ENCODE assay signal across 27 cellular contexts in genomic region chr1:28240024-28240423, GRCh38. TPM values are rescaled to one million over a fixed set of nuclear protein-coding genes. Genes with fewer than 3 reads are reported as not detected.
DNase-seq lines count a peak whose midpoint lies in the region; ATAC-seq, FAIRE-seq and TF ChIP-seq lines count a peak whose summit lies in the region.
"Had no signal": no experiment of that assay in that cellular context is flagged by ENCODE, and none has a peak within 500 bp of the region (broad histone marks: within the 10 kb centered on the region; RNA-seq: fewer than 3 reads in every experiment).

No MANE protein-coding gene starts in this region.

- BruUV-seq in GM12878 (replicated peaks; lab: Mats Ljungman, UMichigan), result TSS peak; percentile 46

- RAD21 ChIA-PET in GM12878 (lab: Charles Lee; ENCODE audit: unreplicated experiment), result no interaction called here

- CTCF ChIA-PET in GM12878 (lab: Yijun Ruan, JAX), result no interaction called here
- CTCF ChIA-PET in activated CD8-positive, alpha-beta T cell treated with anti-CD3 and anti-CD28 coated beads for 36 hours (lab: Charles Lee), result interaction anchor here (3.8 kb wide), 1 partner anchor 9 kb away, joined by 23 read pairs; no protein-coding TSS in a partner anchor

- no peaks in the 10 kb centered on the region for H3K9me3 Mint-ChIP-seq in activated CD8-positive, alpha-beta T cell treated with anti-CD3 and anti-CD28 coated beads for 36 hours
- H3K9me3 Mint-ChIP-seq: CD14-positive monocyte; CD8-positive, alpha-beta memory T cell; HFFc6; T-cell had no signal

- H3K4me3 Mint-ChIP-seq in activated CD8-positive, alpha-beta T cell treated with anti-CD3 and anti-CD28 coated beads for 36 hours, result no peak overlapping the region
- H3K4me3 Mint-ChIP-seq: CD14-positive monocyte; CD8-positive, alpha-beta memory T cell; HFFc6; T-cell had no signal

- no peaks in the 10 kb centered on the region for H3K27me3 ChIP-seq in left ventricle myocardium inferior (ENCODE audit: low read depth)
- no peaks in the 10 kb centered on the region for H3K27me3 ChIP-seq in heart left ventricle
- H3K27me3 ChIP-seq in GM12878 (replicated peaks in 1 of 2; ENCODE audit: control insufficient read depth in 2 of 2, insufficient read depth in 2 of 2, low read length in 1 of 2), result no peaks in the 10 kb centered on the region
- H3K27me3 ChIP-seq in skeletal muscle tissue (ENCODE audit: control insufficient read depth in 3 of 3, insufficient read depth in 3 of 3, low read length in 3 of 3), result no peaks in the 10 kb centered on the region
- H3K27me3 ChIP-seq: BE2C, SJSA1 had no signal

- H3K27ac ChIP-seq in left ventricle myocardium inferior (replicated peaks) (peak overlapping the region; percentile 92), heart left ventricle (peak overlapping the region in 6 of 12 donors; percentile 90 to 94 (median 92)), GM12878 (ENCODE audit: control insufficient read depth, insufficient read depth) (no peak overlapping the region), skeletal muscle tissue (ENCODE audit: low read depth, low read length) (peak overlapping the region; percentile 79)
- H3K27ac ChIP-seq: SJSA1 had no signal

- no peak for TF ChIP-seq EP300 in GM12878 (IDR thresholded peaks at IDR 0.05; ENCODE audit: borderline replicate concordance in 1 of 2, control insufficient read depth in 1 of 2, low read depth in 2 of 2, low read length in 2 of 2)

- H3K9me3 ChIP-seq in left ventricle myocardium inferior (replicated peaks), result no peaks in the 10 kb centered on the region
- no peaks in the 10 kb centered on the region for H3K9me3 ChIP-seq in heart left ventricle
- no peaks in the 10 kb centered on the region for H3K9me3 ChIP-seq in GM12878 (replicated peaks; ENCODE audit: control insufficient read depth, insufficient read depth, low read length)
- H3K9me3 ChIP-seq in skeletal muscle tissue (ENCODE audit: control insufficient read depth in 3 of 3, low read length in 3 of 3), result no peaks in the 10 kb centered on the region
- H3K9me3 ChIP-seq: BE2C, HAP-1, SJSA1 had no signal

- in situ Hi-C loops in GM12878 (cut with MboI) (no loop called here), GM13976 (cut with MboI; ENCODE audit: low sequenced_read_pairs, unreplicated experiment) (no loop called here)

- TF ChIP-seq RAD21 in GM12878 (IDR thresholded peaks at IDR 0.05; ENCODE audit: insufficient read depth, low read depth, low read length), result no peak

- no peak for DNase-seq in left ventricle myocardium inferior
- DNase-seq in heart left ventricle, result no peak
- peak; percentile 12 for DNase-seq in M059J (ENCODE audit: low read depth)
- no peak for DNase-seq in GM12878 (ENCODE audit: low read depth, low spot score)
- DNase-seq in HTR-8/SVneo (ENCODE audit: insufficient read length, low spot score), result no peak
- DNase-seq in activated CD8-positive, alpha-beta T cell treated with anti-CD3 and anti-CD28 coated beads for 36 hours, result no peak
- DNase-seq in GM13976 (ENCODE audit: low spot score), result no peak
- DNase-seq: BE2C; CD8-positive, alpha-beta memory T cell; DMS153; GOT3; HFFc6; IMR-90; KG1; NCI-H1092; NCI-H1417 treated with DMSO at 0.1 percent for 48 hours; NCI-H1694 treated with DMSO at 0.1 percent for 48 hours; NCI-H2081; NCI-H524 treated with DMSO at 0.1 percent for 48 hours; NCI-H774; Right ventricle myocardium superior; T-cell had no signal

- TF ChIP-seq CTCF in left ventricle myocardium inferior (IDR thresholded peaks at IDR 0.05; ENCODE audit: borderline replicate concordance), result no peak
- TF ChIP-seq CTCF in heart left ventricle (IDR thresholded peaks at IDR 0.05), result no peak
- TF ChIP-seq CTCF in GM12878 (IDR thresholded peaks at IDR 0.05 in 2 of 3, conservative IDR thresholded peaks at IDR 0.05 in 1 of 3; ENCODE audit: control insufficient read depth in 2 of 3, extremely low read depth in 1 of 3, insufficient read depth in 1 of 3, low read depth in 3 of 3, low read length in 3 of 3), result no peak
- no peak for TF ChIP-seq CTCF in activated CD8-positive, alpha-beta T cell treated with anti-CD3 and anti-CD28 coated beads for 36 hours (IDR thresholded peaks at IDR 0.05)
- TF ChIP-seq CTCF in GM13976 (IDR thresholded peaks at IDR 0.05; ENCODE audit: borderline replicate concordance, control extremely low read depth, extremely low read depth, insufficient read depth, missing control alignments), result no peak

- no peak overlapping the region for H3K4me2 ChIP-seq in GM12878 (ENCODE audit: control insufficient read depth, insufficient read depth)

- no peak overlapping the region for H3K27ac Mint-ChIP-seq in activated CD8-positive, alpha-beta T cell treated with anti-CD3 and anti-CD28 coated beads for 36 hours
- H3K27ac Mint-ChIP-seq: CD14-positive monocyte, HFFc6 had no signal

- intact Hi-C loops in left ventricle myocardium inferior (cut with micrococcal nuclease), result no loop called here
- intact Hi-C loops in heart left ventricle (cut with DNase I), result loop anchor here in 1 of 10 donors (10.0 kb wide), 1 partner anchor 405 kb away; the partner anchor contains the start of genes RNU11 and TAF12
- intact Hi-C loops in GM12878 (cut with micrococcal nuclease; ENCODE audit: unreplicated experiment), result loop anchor here (10.0 kb wide), 2 partner anchors 365 to 465 kb away; partner anchors contain the start of genes STX12 and THEMIS2
- intact Hi-C loops in activated CD8-positive, alpha-beta T cell treated with anti-CD3 and anti-CD28 coated beads for 36 hours (cut with micrococcal nuclease), result no loop called here

- H3K4me1 ChIP-seq in left ventricle myocardium inferior (peaks cover 75% of the 10 kb centered on the region), heart left ventricle (peaks cover 0 to 52% (median 21%) of the 10 kb centered on the region in 12 donors), GM12878 (ENCODE audit: control insufficient read depth, insufficient read depth, low read length) (peaks cover 40% of the 10 kb centered on the region), skeletal muscle tissue (ENCODE audit: control insufficient read depth in 3 of 3, insufficient read depth in 3 of 3, low read length in 3 of 3) (peaks cover 33 to 54% (median 44%) of the 10 kb centered on the region in 3 donors)
- H3K4me1 ChIP-seq: BE2C had no signal

- H3K4me3 ChIP-seq in left ventricle myocardium inferior (no peak overlapping the region), heart left ventricle (no peak overlapping the region), GM12878 (no peak overlapping the region), skeletal muscle tissue (ENCODE audit: low read length in 3 of 3) (no peak overlapping the region)
- H3K4me3 ChIP-seq: HAP-1, SJSA1 had no signal

- H3K36me3 Mint-ChIP-seq in activated CD8-positive, alpha-beta T cell treated with anti-CD3 and anti-CD28 coated beads for 36 hours (ENCODE audit: low read depth), result peaks cover 3% of the 10 kb centered on the region
- H3K36me3 Mint-ChIP-seq: T-cell had no signal

- H3K27me3 Mint-ChIP-seq in activated CD8-positive, alpha-beta T cell treated with anti-CD3 and anti-CD28 coated beads for 36 hours, result no peaks in the 10 kb centered on the region
- H3K27me3 Mint-ChIP-seq: CD8-positive, alpha-beta memory T cell; T-cell had no signal

- H3K4me1 Mint-ChIP-seq in activated CD8-positive, alpha-beta T cell treated with anti-CD3 and anti-CD28 coated beads for 36 hours (ENCODE audit: low read depth), result peaks cover 22% of the 10 kb centered on the region

- SMC1A ChIA-PET in GM12878 (lab: Charles Lee; ENCODE audit: uncharacterized antibody, unreplicated experiment), result no interaction called here

- TF ChIP-seq POLR2A in heart left ventricle (IDR thresholded peaks at IDR 0.05), result no peak
- TF ChIP-seq POLR2A in GM12878 (IDR thresholded peaks at IDR 0.05; ENCODE audit: low read depth, low read length), result no peak

- no peak for ATAC-seq in heart left ventricle
- no peak for ATAC-seq in GM12878
- no peak for ATAC-seq in activated CD8-positive, alpha-beta T cell treated with anti-CD3 and anti-CD28 coated beads for 36 hours
- ATAC-seq: T-cell had no signal

- H3K36me3 ChIP-seq in left ventricle myocardium inferior (peaks cover 9% of the 10 kb centered on the region), heart left ventricle (peaks cover 0 to 21% (median 10%) of the 10 kb centered on the region in 9 donors), GM12878 (ENCODE audit: control insufficient read depth in 2 of 2, insufficient read depth in 2 of 2, low read length in 1 of 2) (peaks cover 0 to 3% of the 10 kb centered on the region in 2 experiments; a peak in 2 of 4 replicates), skeletal muscle tissue (ENCODE audit: control insufficient read depth in 3 of 3, insufficient read depth in 3 of 3, low read length in 3 of 3) (peaks cover 3 to 11% (median 10%) of the 10 kb centered on the region in 3 donors)

- H3K9ac ChIP-seq in GM12878 (ENCODE audit: control insufficient read depth, insufficient read depth, low read length) (no peak overlapping the region), skeletal muscle tissue (ENCODE audit: low read depth in 1 of 3, low read length in 3 of 3) (no peak overlapping the region)

- H4K20me1 ChIP-seq in GM12878 (ENCODE audit: control insufficient read depth, insufficient read depth), result no peaks in the 10 kb centered on the region

- WGBS in heart left ventricle, 4 donors, result 92 to 94% (median 93%) methylated on average over 4 of the region's 4 CpGs
- 96% methylated on average over 4 of the region's 4 CpGs for WGBS in GM12878 (ENCODE audit: insufficient coverage, insufficient replicate concordance, low lambda C conversion rate, missing lambda C conversion rate)

- H3K79me2 ChIP-seq in GM12878 (ENCODE audit: control insufficient read depth, insufficient read depth, low read length), result peaks cover 30% of the 10 kb centered on the region

- POLR2A ChIA-PET in GM12878 (lab: Charles Lee), result no interaction called here
- POLR2A ChIA-PET in activated CD8-positive, alpha-beta T cell treated with anti-CD3 and anti-CD28 coated beads for 36 hours (lab: Charles Lee), result no interaction called here

- FAIRE-seq in GM12878 (lab: Jason Lieb, UNC), result no peak
- FAIRE-seq in HTR-8/SVneo (lab: Jason Lieb, UNC), result no peak
- FAIRE-seq: G401.6 had no signal

- H2AFZ ChIP-seq in GM12878 (ENCODE audit: control insufficient read depth, low read depth, low read length), result no peak overlapping the region

RNA-seq across cellular contexts. Expression of gene ATP5IF1, which starts 4.1 kb away (rescaled TPM):
- total RNA-seq in left ventricle myocardium inferior (430 TPM), heart left ventricle (100 to 1,000 TPM; 209 to 865 (median 423) TPM), GM12878 (2014; rRNA removed) (515 and 527 TPM in 2 replicates), GM12878 (2014; rRNA removed; fragmentation: Illumina TruSeq; extraction: Trizol) (256 and 286 TPM in 2 replicates), GM12878 (2021) (314 and 320 TPM in 2 replicates), skeletal muscle tissue (36.0 TPM)
- polyA plus RNA-seq in heart left ventricle (1,000 to 10,000 TPM in 1 of 2 donors, 100 to 1,000 TPM in 1; 286 to 3,101 TPM), GM12878 (2011; rRNA removed) (279 and 352 TPM in 2 replicates), GM12878 (2014; fragmentation: Illumina TruSeq; extraction: Trizol) (146 and 253 TPM in 2 replicates), GM12878 (2014; fragmentation: Nextera tagmentation; extraction: Ambion mirVana) (100 to 1,000 TPM; 296 to 883 TPM), GM12878 (2014; rRNA removed) (892 and 1,008 TPM in 2 replicates), GM12878 (2016; fragmentation: Nextera tagmentation; extraction: Ambion mirVana) (1,000 to 10,000 TPM; 1,209 to 1,210 TPM)
- total RNA-seq in M059J (2014; rRNA removed; shearing (Covaris generic)), result 323 and 496 TPM in 2 replicates
- 29.9 and 31.3 TPM in 2 replicates for total RNA-seq in GM12878 (2013; cell fraction: nucleolus; rRNA removed)
- 210 TPM for polyA plus RNA-seq in GM12878 (2011; ENCODE audit: low read depth)
- polyA plus RNA-seq in GM12878 (2011; cell fraction: cytosol; rRNA removed), result 259 and 347 TPM in 2 replicates
- polyA plus RNA-seq in GM12878 (2011; cell fraction: nucleus; rRNA removed), result 205 and 266 TPM in 2 replicates
- 407 and 585 TPM in 2 replicates for polyA plus RNA-seq in GM12878 (2012)
- 45.1 and 56.3 TPM in 2 replicates for polyA minus RNA-seq in GM12878 (2011; rRNA and poly(A)+ RNA removed)
- 40.3 and 46.8 TPM in 2 replicates for polyA minus RNA-seq in GM12878 (2011; cell fraction: cytosol; rRNA and poly(A)+ RNA removed)
- polyA minus RNA-seq in GM12878 (2011; cell fraction: nucleus; rRNA and poly(A)+ RNA removed), result 29.7 and 52.8 TPM in 2 replicates
- 100 to 1,000 TPM; 169 to 170 TPM for total RNA-seq in activated CD8-positive, alpha-beta T cell treated with anti-CD3 and anti-CD28 coated beads for 36 hours

RNA-seq across cellular contexts. Expression of gene DNAJC8, which starts 7.2 kb away (rescaled TPM):
- total RNA-seq in left ventricle myocardium inferior, result 55.3 TPM
- total RNA-seq in heart left ventricle, result 10 to 100 TPM; 47.1 to 66.9 (median 58.4) TPM
- polyA plus RNA-seq in heart left ventricle, result 10 to 100 TPM; 53.8 to 84.9 TPM
- total RNA-seq in M059J (2014; rRNA removed; shearing (Covaris generic)), result 140 and 151 TPM in 2 replicates
- 26.2 and 27.8 TPM in 2 replicates for total RNA-seq in GM12878 (2013; cell fraction: nucleolus; rRNA removed)
- 91.2 and 109 TPM in 2 replicates for total RNA-seq in GM12878 (2014; rRNA removed)
- total RNA-seq in GM12878 (2014; rRNA removed; fragmentation: Illumina TruSeq; extraction: Trizol), result 152 and 155 TPM in 2 replicates
- 109 and 111 TPM in 2 replicates for total RNA-seq in GM12878 (2021)
- 61.0 TPM for polyA plus RNA-seq in GM12878 (2011; ENCODE audit: low read depth)
- polyA plus RNA-seq in GM12878 (2011; rRNA removed), result 137 and 176 TPM in 2 replicates
- 84.8 and 92.1 TPM in 2 replicates for polyA plus RNA-seq in GM12878 (2011; cell fraction: cytosol; rRNA removed)
- 59.2 and 72.5 TPM in 2 replicates for polyA plus RNA-seq in GM12878 (2011; cell fraction: nucleus; rRNA removed)
- polyA plus RNA-seq in GM12878 (2012), result 68.0 and 82.9 TPM in 2 replicates
- 251 and 323 TPM in 2 replicates for polyA plus RNA-seq in GM12878 (2014; fragmentation: Illumina TruSeq; extraction: Trizol)
- polyA plus RNA-seq in GM12878 (2014; fragmentation: Nextera tagmentation; extraction: Ambion mirVana), result 100 to 1,000 TPM; 209 to 296 TPM
- 95.0 and 106 TPM in 2 replicates for polyA plus RNA-seq in GM12878 (2014; rRNA removed)
- 100 to 1,000 TPM; 149 to 155 TPM for polyA plus RNA-seq in GM12878 (2016; fragmentation: Nextera tagmentation; extraction: Ambion mirVana)
- 36.3 and 42.2 TPM in 2 replicates for polyA minus RNA-seq in GM12878 (2011; rRNA and poly(A)+ RNA removed)
- 14.1 and 15.9 TPM in 2 replicates for polyA minus RNA-seq in GM12878 (2011; cell fraction: cytosol; rRNA and poly(A)+ RNA removed)
- 8.7 and 16.1 TPM in 2 replicates for polyA minus RNA-seq in GM12878 (2011; cell fraction: nucleus; rRNA and poly(A)+ RNA removed)
- 27.1 TPM for total RNA-seq in skeletal muscle tissue
- total RNA-seq in activated CD8-positive, alpha-beta T cell treated with anti-CD3 and anti-CD28 coated beads for 36 hours, result 100 to 1,000 TPM; 103 to 105 TPM

RNA-seq across cellular contexts. Expression of gene SESN2, which starts 19.3 kb away (rescaled TPM):
- total RNA-seq in left ventricle myocardium inferior, result 3.0 TPM
- 1 to 10 TPM; 2.4 to 6.4 (median 4.7) TPM for total RNA-seq in heart left ventricle
- 1 to 10 TPM; 2.1 to 8.8 TPM for polyA plus RNA-seq in heart left ventricle
- 5.3 and 7.9 TPM in 2 replicates for total RNA-seq in M059J (2014; rRNA removed; shearing (Covaris generic))
- total RNA-seq in GM12878 (2013; cell fraction: nucleolus; rRNA removed), result 3.6 and 4.0 TPM in 2 replicates
- total RNA-seq in GM12878 (2014; rRNA removed), result 18.3 and 22.1 TPM in 2 replicates
- total RNA-seq in GM12878 (2014; rRNA removed; fragmentation: Illumina TruSeq; extraction: Trizol), result 7.6 and 8.6 TPM in 2 replicates
- 21.7 and 23.9 TPM in 2 replicates for total RNA-seq in GM12878 (2021)
- polyA plus RNA-seq in GM12878 (2011; ENCODE audit: low read depth), result 8.6 TPM
- polyA plus RNA-seq in GM12878 (2011; rRNA removed), result 7.0 and 16.7 TPM in 2 replicates
- 17.2 and 19.0 TPM in 2 replicates for polyA plus RNA-seq in GM12878 (2011; cell fraction: cytosol; rRNA removed)
- polyA plus RNA-seq in GM12878 (2011; cell fraction: nucleus; rRNA removed), result 15.9 and 16.1 TPM in 2 replicates
- 14.6 and 17.5 TPM in 2 replicates for polyA plus RNA-seq in GM12878 (2012)
- 6.9 and 13.4 TPM in 2 replicates for polyA plus RNA-seq in GM12878 (2014; fragmentation: Illumina TruSeq; extraction: Trizol)
- 1 to 10 TPM; 1.5 to 2.7 TPM for polyA plus RNA-seq in GM12878 (2014; fragmentation: Nextera tagmentation; extraction: Ambion mirVana)
- 19.0 and 21.7 TPM in 2 replicates for polyA plus RNA-seq in GM12878 (2014; rRNA removed)
- 10 to 100 TPM; 33.0 to 40.9 TPM for polyA plus RNA-seq in GM12878 (2016; fragmentation: Nextera tagmentation; extraction: Ambion mirVana)
- polyA minus RNA-seq in GM12878 (2011; rRNA and poly(A)+ RNA removed), result 13.8 and 20.2 TPM in 2 replicates
- 8.0 and 9.6 TPM in 2 replicates for polyA minus RNA-seq in GM12878 (2011; cell fraction: cytosol; rRNA and poly(A)+ RNA removed)
- 4.2 and 5.7 TPM in 2 replicates for polyA minus RNA-seq in GM12878 (2011; cell fraction: nucleus; rRNA and poly(A)+ RNA removed)
- total RNA-seq in skeletal muscle tissue, result 2.1 TPM
- total RNA-seq in activated CD8-positive, alpha-beta T cell treated with anti-CD3 and anti-CD28 coated beads for 36 hours, result 10 to 100 TPM; 26.0 to 27.4 TPM
